In the genomic region with DNA sequence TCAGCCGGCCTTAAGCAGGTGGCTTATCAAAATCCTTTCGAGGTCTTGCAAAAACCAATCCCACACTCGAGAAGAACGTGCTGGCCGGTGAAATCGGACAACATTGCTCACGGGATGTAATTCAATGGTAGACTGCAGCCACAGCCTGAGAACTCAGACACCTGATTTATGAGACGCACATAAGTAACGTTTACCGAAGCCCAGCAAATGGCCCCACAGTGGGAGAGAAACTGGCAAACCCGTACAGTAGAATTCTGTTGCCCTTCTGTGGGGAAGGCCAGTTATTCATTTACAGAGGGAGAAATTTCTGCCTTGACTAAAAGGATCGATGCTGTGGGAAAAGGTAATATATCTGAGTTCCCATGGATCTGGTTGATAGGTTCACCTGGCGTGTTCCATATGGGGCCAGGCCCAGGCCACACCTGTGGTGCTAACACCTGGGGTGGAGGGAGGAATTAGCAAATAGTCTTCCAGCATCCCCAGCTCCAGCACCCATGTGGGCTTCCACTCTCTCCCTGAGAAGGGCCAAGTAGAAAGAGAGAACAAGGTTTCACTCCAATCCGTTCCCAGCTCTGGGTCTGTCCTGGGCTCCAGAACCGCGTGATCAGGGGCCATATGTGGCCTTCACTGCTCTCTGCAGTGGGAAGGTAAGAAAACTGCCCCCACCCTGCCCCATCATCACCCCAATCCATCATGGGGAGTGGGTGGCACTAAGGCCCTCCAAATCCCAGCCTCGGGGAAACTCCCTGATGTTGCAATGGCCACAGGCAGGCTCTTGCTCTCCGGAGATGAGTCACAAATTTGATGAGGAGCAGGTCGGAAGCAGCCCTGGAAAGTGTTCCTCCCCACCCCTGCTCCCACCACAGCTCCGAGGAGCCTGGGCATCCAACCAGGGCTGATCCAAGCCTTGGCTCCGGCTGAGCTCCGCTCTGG, we compare ENCODE assay signal across 11 cellular contexts. TPM values are rescaled to one million over a fixed set of nuclear protein-coding genes. Genes with fewer than 3 reads are reported as not detected.
DNase-seq lines count a peak whose midpoint lies in the region; ATAC-seq, FAIRE-seq and TF ChIP-seq lines count a peak whose summit lies in the region.
"Had no signal": no experiment of that assay in that cellular context is flagged by ENCODE, and none has a peak within 500 bp of the region (broad histone marks: within the 10 kb centered on the region; RNA-seq: fewer than 3 reads in every experiment).

No MANE protein-coding gene starts in this region.

- FAIRE-seq in D721Med (lab: Jason Lieb, UNC), result no peak

- TF ChIP-seq CTCF in foreskin keratinocyte (conservative IDR thresholded peaks at IDR 0.05), result no peak
- TF ChIP-seq CTCF in D721Med (IDR thresholded peaks at IDR 0.05; ENCODE audit: insufficient read depth, missing control alignments), result no peak

- DNase-seq in Daoy (ENCODE audit: low read depth) (peak; percentile 97), SHP77 treated with DMSO at 0.1 percent for 48 hours (lab: John Stamatoyannopoulos, UW) (peak; percentile 13), foreskin keratinocyte (peak; percentile 89 to 95), renal cortical epithelial cell (ENCODE audit: low read depth) (peak; percentile 96), D721Med (ENCODE audit: insufficient read length, low spot score) (no peak)
- no peak for DNase-seq in stimulated activated CD4-positive, alpha-beta T cell treated with anti-CD3 and anti-CD28 coated beads, Interleukin-2, amount 100 ng/mL, for 48 hours
- DNase-seq: NCI-H146, thyroid gland had no signal

- H3K27ac ChIP-seq in foreskin keratinocyte, result peak overlapping the region; percentile 95
- H3K27ac ChIP-seq: thyroid gland had no signal

- ATAC-seq in foreskin keratinocyte (peak; percentile 70), GM19397 (IDR thresholded peaks at IDR 0.05; ENCODE audit: unreplicated experiment) (no peak), GM21526 (IDR thresholded peaks at IDR 0.05; ENCODE audit: low FRiP score, unreplicated experiment) (no peak)

- H3K4me1 ChIP-seq in foreskin keratinocyte, result peaks cover 33% of the 10 kb centered on the region

- peaks cover 3% of the 10 kb centered on the region for H3K27me3 ChIP-seq in foreskin keratinocyte
- H3K27me3 ChIP-seq: thyroid gland had no signal

RNA-seq across cellular contexts. Expression of a gene that starts 12.7 kb away (rescaled TPM):
- 0.97 and 1.5 TPM in 2 replicates for total RNA-seq in Daoy (2014; rRNA removed; shearing (Covaris generic))
- total RNA-seq in foreskin keratinocyte (5.0 and 5.4 TPM in 2 replicates), renal cortical epithelial cell (0.10 TPM in 1 of 2 replicates, not detected in the other)
- 6.5 and 7.6 TPM in 2 replicates for polyA plus RNA-seq in foreskin keratinocyte
- total RNA-seq: neural crest cell had no signal

Comparison
In these comparisons a context has a peak if more than half of its experiments do, and no peak if none do; other contexts are left out.
1. DNase-seq: peak in Daoy (single experiment), SHP77 treated with DMSO at 0.1 percent for 48 hours (single experiment), foreskin keratinocyte (2 of 2) and renal cortical epithelial cell (single experiment); none in D721Med (single experiment) and stimulated activated CD4-positive, alpha-beta T cell treated with anti-CD3 and anti-CD28 coated beads, Interleukin-2, amount 100 ng/mL, for 48 hours (0 of 2).